Comparison of ENCODE assay signal across 12 cellular contexts in the genomic region with DNA sequence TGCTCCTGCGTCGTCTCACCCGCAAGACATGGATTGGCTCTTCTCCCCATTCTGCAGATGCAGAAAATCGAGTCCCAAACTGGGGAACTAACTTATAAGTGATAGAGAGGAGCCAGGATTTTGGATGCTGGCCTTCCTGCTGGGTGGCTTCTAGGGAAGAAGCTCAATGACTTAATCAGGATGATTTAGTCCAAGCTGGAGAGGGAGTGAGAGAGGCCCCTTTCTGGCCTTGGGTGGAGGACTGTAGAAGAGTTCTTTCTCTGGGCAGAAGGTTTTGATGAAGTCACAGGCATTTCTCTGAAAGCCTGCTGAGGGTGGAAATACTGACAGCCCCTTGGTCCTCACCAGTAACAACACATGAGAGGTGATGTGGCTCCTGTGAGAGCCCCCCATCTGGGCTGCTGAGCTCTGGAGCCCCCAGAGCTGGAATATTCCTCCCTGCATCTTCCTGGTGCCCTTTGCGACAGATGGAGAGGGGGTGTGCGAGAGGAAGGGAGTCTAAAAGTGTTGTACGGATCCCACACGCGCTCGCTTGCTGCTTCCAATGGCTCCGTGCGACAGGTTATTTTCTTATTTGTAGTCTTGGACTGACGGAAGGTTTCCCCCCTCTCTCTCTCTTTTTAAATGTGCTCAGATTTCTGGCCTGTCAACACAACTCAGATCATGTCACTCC. TPM values are rescaled to one million over a fixed set of nuclear protein-coding genes. Genes with fewer than 3 reads are reported as not detected.
DNase-seq lines count a peak whose midpoint lies in the region; ATAC-seq and TF ChIP-seq lines count a peak whose summit lies in the region.
"Had no signal": no experiment of that assay in that cellular context is flagged by ENCODE, and none has a peak within 500 bp of the region (broad histone marks: within the 10 kb centered on the region; RNA-seq: fewer than 3 reads in every experiment).

No MANE protein-coding gene starts in this region.

- H3K9me3 Mint-ChIP-seq in CD14-positive monocyte: no peaks in the 10 kb centered on the region
- H3K9me3 Mint-ChIP-seq: activated naive CD8-positive, alpha-beta T cell treated with anti-CD3 and anti-CD28 coated beads, Interleukin-2, amount 10 ng/mL, durations not matched to agents 7 days and 5 days had no signal

- no peak for TF ChIP-seq POLR2A in esophagus muscularis mucosa (IDR thresholded peaks at IDR 0.05; ENCODE audit: low read depth)

- H3K4me1 ChIP-seq in OCI-LY7 (ENCODE audit: insufficient read depth, low read length, poor library complexity, severe bottlenecking) (peaks cover 19% of the 10 kb centered on the region), esophagus muscularis mucosa (peaks cover 22 to 63% (median 57%) of the 10 kb centered on the region in 4 donors), rectal smooth muscle tissue (ENCODE audit: control insufficient read depth, insufficient read depth, low read length) (peaks cover 14% of the 10 kb centered on the region)

- peak overlapping the region; percentile 62 for H3K4me2 ChIP-seq in OCI-LY7 (ENCODE audit: low read length)

- peak overlapping the region; percentile 91 to 100 for H3K4me3 Mint-ChIP-seq in CD14-positive monocyte
- H3K4me3 Mint-ChIP-seq: activated naive CD8-positive, alpha-beta T cell treated with anti-CD3 and anti-CD28 coated beads, Interleukin-2, amount 10 ng/mL, durations not matched to agents 7 days and 5 days had no signal

- H3K9me3 ChIP-seq in OCI-LY7 (ENCODE audit: low read length) (no peaks in the 10 kb centered on the region), esophagus muscularis mucosa (no peaks in the 10 kb centered on the region)

- TF ChIP-seq CTCF in CD14-positive monocyte (IDR thresholded peaks at IDR 0.05) (no peak), OCI-LY7 (conservative IDR thresholded peaks at IDR 0.05; ENCODE audit: low read length) (no peak), esophagus muscularis mucosa (IDR thresholded peaks at IDR 0.05) (no peak)

- ATAC-seq in HG02798 (IDR thresholded peaks at IDR 0.05; ENCODE audit: poor library complexity, unreplicated experiment) (no peak), GM18868 (IDR thresholded peaks at IDR 0.05; ENCODE audit: unreplicated experiment) (no peak)

- peak overlapping the region; percentile 66; the same call in 1 of the 2 replicates for H2AFZ ChIP-seq in OCI-LY7 (ENCODE audit: low read length)

- peak overlapping the region; percentile 88 to 99 (median 95) for H3K27ac Mint-ChIP-seq in CD14-positive monocyte
- H3K27ac Mint-ChIP-seq: activated naive CD8-positive, alpha-beta T cell treated with anti-CD3 and anti-CD28 coated beads, Interleukin-2, amount 10 ng/mL, durations not matched to agents 7 days and 5 days had no signal

- POLR2A ChIA-PET in OCI-LY7 (lab: Charles Lee): no interaction called here

- intact Hi-C loops in CD14-positive monocyte (cut with micrococcal nuclease) (loop anchor here (5.0 to 10.0 kb wide), 3 partner anchors 46 to 204 kb away; a partner anchor contains a TSS), OCI-LY7 (cut with micrococcal nuclease; ENCODE audit: unreplicated experiment) (loop anchor here (5.0 kb wide), 1 partner anchor 204 kb away; a partner anchor contains a TSS), esophagus muscularis mucosa (cut with DNase I) (loop anchor here (5.0 kb wide), 1 partner anchor 64 kb away; no protein-coding TSS in a partner anchor)

- H3K36me3 ChIP-seq in OCI-LY7 (ENCODE audit: insufficient read depth, low read length): no peaks in the 10 kb centered on the region
- peaks cover 0 to 4% (median 0%) of the 10 kb centered on the region in 4 donors for H3K36me3 ChIP-seq in esophagus muscularis mucosa
- H3K36me3 ChIP-seq in rectal smooth muscle tissue (ENCODE audit: control insufficient read depth, insufficient read depth, low read length): no peaks in the 10 kb centered on the region

- H3K4me3 ChIP-seq in OCI-LY7 (ENCODE audit: low read depth, low read length, poor library complexity, severe bottlenecking): no peak overlapping the region
- H3K4me3 ChIP-seq in esophagus muscularis mucosa: no peak overlapping the region
- H3K4me3 ChIP-seq in rectal smooth muscle tissue (ENCODE audit: low read length): no peak overlapping the region

- no peaks in the 10 kb centered on the region for H4K20me1 ChIP-seq in OCI-LY7 (ENCODE audit: insufficient read depth, low read length)

- peak overlapping the region; percentile 10 for H3K9ac ChIP-seq in rectal smooth muscle tissue (ENCODE audit: low read length)

- 81% methylated on average over 13 of the region's 13 CpGs for WGBS in esophagus muscularis mucosa

- H3K4me1 Mint-ChIP-seq in CD14-positive monocyte: peaks cover 46% of the 10 kb centered on the region

- no peaks in the 10 kb centered on the region for H3K9me2 ChIP-seq in OCI-LY7 (ENCODE audit: insufficient read depth, low read length)

- no peaks in the 10 kb centered on the region for H3K79me2 ChIP-seq in OCI-LY7 (ENCODE audit: insufficient read depth, low read depth, low read length)

- H3K27ac ChIP-seq in OCI-LY7 (ENCODE audit: low read depth, low read length, poor library complexity, severe bottlenecking) (no peak overlapping the region), esophagus muscularis mucosa (replicated peaks in 1 of 4) (peak overlapping the region; percentile 40 to 96 (median 64)), rectal smooth muscle tissue (ENCODE audit: low read depth, low read length) (peak overlapping the region; percentile 43)

- TF ChIP-seq EP300 in esophagus muscularis mucosa (IDR thresholded peaks at IDR 0.05): no peak

- H3K27me3 ChIP-seq in esophagus muscularis mucosa: no peaks in the 10 kb centered on the region
- H3K27me3 ChIP-seq in rectal smooth muscle tissue (ENCODE audit: control insufficient read depth, insufficient read depth, low read length): no peaks in the 10 kb centered on the region

- CTCF ChIA-PET in OCI-LY7 (lab: Charles Lee; ENCODE audit: unreplicated experiment): interaction anchor here (1.6 kb wide), 1 partner anchor 54 kb away, joined by 3 read pairs; no protein-coding TSS in a partner anchor

- BruUV-seq in OCI-LY7 (replicated peaks; lab: Mats Ljungman, UMichigan): no TSS peak

- H3K36me3 Mint-ChIP-seq in CD14-positive monocyte: peaks cover 56 to 68% of the 10 kb centered on the region in 2 donors
- H3K36me3 Mint-ChIP-seq: activated naive CD8-positive, alpha-beta T cell treated with anti-CD3 and anti-CD28 coated beads, Interleukin-2, amount 10 ng/mL, durations not matched to agents 7 days and 5 days had no signal

- peaks cover 0 to 2% (median 1%) of the 10 kb centered on the region in 3 donors for H3K27me3 Mint-ChIP-seq in CD14-positive monocyte (ENCODE audit: low read depth in 3 of 3)

- DNase-seq in CD14-positive monocyte (ENCODE audit: low spot score): no peak
- DNase-seq in OCI-LY7 (ENCODE audit: low spot score): no peak
- DNase-seq in esophagus muscularis mucosa (ENCODE audit: extremely low spot score): no peak
- DNase-seq in putamen (ENCODE audit: low spot score): no peak
- no peak for DNase-seq in activated CD4-positive, CD25-positive, alpha-beta regulatory T cell treated with anti-CD3 and anti-CD28 coated beads, Interleukin-2, amount 50 U/mL, for 72 hours
- DNase-seq: activated naive CD8-positive, alpha-beta T cell treated with anti-CD3 and anti-CD28 coated beads, Interleukin-2, amount 10 ng/mL, durations not matched to agents 7 days and 5 days; NCI-H1436; NCI-H526; SHP77 had no signal

RNA-seq across cellular contexts. Expression of a gene that starts 3.4 kb away (rescaled TPM):
- polyA plus RNA-seq in CD14-positive monocyte: 10 to 100 TPM; 28.4 to 58.3 TPM
- total RNA-seq in OCI-LY7 (2014; rRNA removed; shearing (Covaris generic)): not detected in 2 replicates
- not detected in 2 replicates for total RNA-seq in OCI-LY7 (2022)
- 10 to 100 TPM; 19.5 to 39.8 (median 32.5) TPM for total RNA-seq in esophagus muscularis mucosa

Comparison
In these comparisons a context has a peak if more than half of its experiments do, and no peak if none do; other contexts are left out.
1. RNA of a gene that starts 3.4 kb away (total RNA-seq): 19.5 to 39.8 TPM in esophagus muscularis mucosa; not detected in OCI-LY7; every median in the first group is over 10 times any median in the second.